1 cellular context compared by ENCODE assay signal in the genomic region with DNA sequence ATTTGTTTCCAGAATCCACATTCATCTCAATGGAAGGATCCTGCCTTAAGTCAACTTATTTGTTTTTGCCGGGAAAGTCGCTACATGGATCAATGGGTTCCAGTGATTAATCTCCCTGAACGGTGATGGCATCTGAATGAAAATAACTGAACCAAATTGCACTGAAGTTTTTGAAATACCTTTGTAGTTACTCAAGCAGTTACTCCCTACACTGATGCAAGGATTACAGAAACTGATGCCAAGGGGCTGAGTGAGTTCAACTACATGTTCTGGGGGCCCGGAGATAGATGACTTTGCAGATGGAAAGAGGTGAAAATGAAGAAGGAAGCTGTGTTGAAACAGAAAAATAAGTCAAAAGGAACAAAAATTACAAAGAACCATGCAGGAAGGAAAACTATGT.
TF ChIP-seq lines count a peak whose summit lies in the region.

No MANE protein-coding gene starts in this region.

TF ChIP-seq in K562, 482 proteins besides CTCF, POLR2A, EP300 and RAD21 (continued from another document and continues in another):
- TF ChIP-seq RAD51 (IDR thresholded peaks at IDR 0.05; ENCODE audit: borderline replicate concordance, low read depth) (no peak), JUND (IDR thresholded peaks at IDR 0.05; ENCODE audit: borderline replicate concordance, low read depth, low read length) (peak; percentile 59; the same call in 1 of the 2 replicates), JUND (tag; IDR thresholded peaks at IDR 0.05; ENCODE audit: borderline replicate concordance, low read depth, low read length) (no peak), ZNF165 (CRISPR knock-in tag; IDR thresholded peaks at IDR 0.05; ENCODE audit: borderline replicate concordance) (no peak), CEBPG (CRISPR knock-in tag; IDR thresholded peaks at IDR 0.05) (peak; percentile 68), CEBPG (tag; conservative IDR thresholded peaks at IDR 0.05 in 1 of 2, IDR thresholded peaks at IDR 0.05 in 1 of 2) (no peak), TCF3 (CRISPR knock-in tag; IDR thresholded peaks at IDR 0.05) (peak; percentile 32; the same call in 1 of the 2 replicates), HDAC1 (IDR thresholded peaks at IDR 0.05) (peak in 1 of 2 experiments; percentile 49; a peak in 1 of 4 replicates), MAFG (tag; conservative IDR thresholded peaks at IDR 0.05) (0 out of 2 replicates have a peak, but pooled peaks have one; percentile 27), BRD9 (IDR thresholded peaks at IDR 0.05; ENCODE audit: low read depth, partially characterized antibody) (peak; percentile 29), DPF2 (IDR thresholded peaks at IDR 0.05) (peak; percentile 35), KAT7 (CRISPR knock-in tag; IDR thresholded peaks at IDR 0.05; ENCODE audit: borderline replicate concordance) (no peak), POLR2G (IDR thresholded peaks at IDR 0.05; ENCODE audit: low read depth, low read length) (peak; percentile 15; the same call in 1 of the 2 replicates), CBFA2T3 (IDR thresholded peaks at IDR 0.05) (peak; percentile 58), NCOR1 (IDR thresholded peaks at IDR 0.05) (peak; percentile 45; the same call in 1 of the 2 replicates), SMARCE1 (IDR thresholded peaks at IDR 0.05) (peak; percentile 49; the same call in 1 of the 2 replicates), ARID2 (IDR thresholded peaks at IDR 0.05) (0 out of 2 replicates have a peak, but pooled peaks have one; percentile 8), CBFA2T2 (conservative IDR thresholded peaks at IDR 0.05) (peak; percentile 2; the same call in 1 of the 2 replicates), ZNF124 (CRISPR knock-in tag; IDR thresholded peaks at IDR 0.05) (no peak), C11orf30 (IDR thresholded peaks at IDR 0.05; ENCODE audit: low read depth) (peak; percentile 61), ARHGAP35 (IDR thresholded peaks at IDR 0.05; ENCODE audit: partially characterized antibody) (no peak), THRAP3 (IDR thresholded peaks at IDR 0.05; ENCODE audit: borderline replicate concordance) (peak; percentile 67; the same call in 1 of the 2 replicates), NFE2 (IDR thresholded peaks at IDR 0.05; ENCODE audit: low read depth) (peak; percentile 56), SMARCA4 (IDR thresholded peaks at IDR 0.05) (peak; percentile 62), ZFX (CRISPR knock-in tag; IDR thresholded peaks at IDR 0.05) (no peak), PHB2 (IDR thresholded peaks at IDR 0.05; ENCODE audit: low read depth) (no peak), ZNF146 (CRISPR knock-in tag; IDR thresholded peaks at IDR 0.05; ENCODE audit: unreplicated experiment) (no peak), ATF7 (IDR thresholded peaks at IDR 0.05) (no peak), MEIS2 (IDR thresholded peaks at IDR 0.05; ENCODE audit: partially characterized antibody) (peak; percentile 11), NFIC (IDR thresholded peaks at IDR 0.05) (0 out of 2 replicates have a peak, but pooled peaks have one; percentile 16), SRSF7 (optimal IDR thresholded peaks at IDR 0.05; ENCODE audit: low read depth, low read length) (no peak)
- TF ChIP-seq, protein P1, sequence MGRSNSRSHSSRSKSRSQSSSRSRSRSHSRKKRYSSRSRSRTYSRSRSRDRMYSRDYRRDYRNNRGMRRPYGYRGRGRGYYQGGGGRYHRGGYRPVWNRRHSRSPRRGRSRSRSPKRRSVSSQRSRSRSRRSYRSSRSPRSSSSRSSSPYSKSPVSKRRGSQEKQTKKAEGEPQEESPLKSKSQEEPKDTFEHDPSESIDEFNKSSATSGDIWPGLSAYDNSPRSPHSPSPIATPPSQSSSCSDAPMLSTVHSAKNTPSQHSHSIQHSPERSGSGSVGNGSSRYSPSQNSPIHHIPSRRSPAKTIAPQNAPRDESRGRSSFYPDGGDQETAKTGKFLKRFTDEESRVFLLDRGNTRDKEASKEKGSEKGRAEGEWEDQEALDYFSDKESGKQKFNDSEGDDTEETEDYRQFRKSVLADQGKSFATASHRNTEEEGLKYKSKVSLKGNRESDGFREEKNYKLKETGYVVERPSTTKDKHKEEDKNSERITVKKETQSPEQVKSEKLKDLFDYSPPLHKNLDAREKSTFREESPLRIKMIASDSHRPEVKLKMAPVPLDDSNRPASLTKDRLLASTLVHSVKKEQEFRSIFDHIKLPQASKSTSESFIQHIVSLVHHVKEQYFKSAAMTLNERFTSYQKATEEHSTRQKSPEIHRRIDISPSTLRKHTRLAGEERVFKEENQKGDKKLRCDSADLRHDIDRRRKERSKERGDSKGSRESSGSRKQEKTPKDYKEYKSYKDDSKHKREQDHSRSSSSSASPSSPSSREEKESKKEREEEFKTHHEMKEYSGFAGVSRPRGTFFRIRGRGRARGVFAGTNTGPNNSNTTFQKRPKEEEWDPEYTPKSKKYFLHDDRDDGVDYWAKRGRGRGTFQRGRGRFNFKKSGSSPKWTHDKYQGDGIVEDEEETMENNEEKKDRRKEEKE (IDR thresholded peaks at IDR 0.05; ENCODE audit: borderline replicate concordance in 1 of 2, control insufficient read depth in 1 of 2, low read depth in 2 of 2, low read length in 1 of 2) = no peak
- TF ChIP-seq, protein P2, sequence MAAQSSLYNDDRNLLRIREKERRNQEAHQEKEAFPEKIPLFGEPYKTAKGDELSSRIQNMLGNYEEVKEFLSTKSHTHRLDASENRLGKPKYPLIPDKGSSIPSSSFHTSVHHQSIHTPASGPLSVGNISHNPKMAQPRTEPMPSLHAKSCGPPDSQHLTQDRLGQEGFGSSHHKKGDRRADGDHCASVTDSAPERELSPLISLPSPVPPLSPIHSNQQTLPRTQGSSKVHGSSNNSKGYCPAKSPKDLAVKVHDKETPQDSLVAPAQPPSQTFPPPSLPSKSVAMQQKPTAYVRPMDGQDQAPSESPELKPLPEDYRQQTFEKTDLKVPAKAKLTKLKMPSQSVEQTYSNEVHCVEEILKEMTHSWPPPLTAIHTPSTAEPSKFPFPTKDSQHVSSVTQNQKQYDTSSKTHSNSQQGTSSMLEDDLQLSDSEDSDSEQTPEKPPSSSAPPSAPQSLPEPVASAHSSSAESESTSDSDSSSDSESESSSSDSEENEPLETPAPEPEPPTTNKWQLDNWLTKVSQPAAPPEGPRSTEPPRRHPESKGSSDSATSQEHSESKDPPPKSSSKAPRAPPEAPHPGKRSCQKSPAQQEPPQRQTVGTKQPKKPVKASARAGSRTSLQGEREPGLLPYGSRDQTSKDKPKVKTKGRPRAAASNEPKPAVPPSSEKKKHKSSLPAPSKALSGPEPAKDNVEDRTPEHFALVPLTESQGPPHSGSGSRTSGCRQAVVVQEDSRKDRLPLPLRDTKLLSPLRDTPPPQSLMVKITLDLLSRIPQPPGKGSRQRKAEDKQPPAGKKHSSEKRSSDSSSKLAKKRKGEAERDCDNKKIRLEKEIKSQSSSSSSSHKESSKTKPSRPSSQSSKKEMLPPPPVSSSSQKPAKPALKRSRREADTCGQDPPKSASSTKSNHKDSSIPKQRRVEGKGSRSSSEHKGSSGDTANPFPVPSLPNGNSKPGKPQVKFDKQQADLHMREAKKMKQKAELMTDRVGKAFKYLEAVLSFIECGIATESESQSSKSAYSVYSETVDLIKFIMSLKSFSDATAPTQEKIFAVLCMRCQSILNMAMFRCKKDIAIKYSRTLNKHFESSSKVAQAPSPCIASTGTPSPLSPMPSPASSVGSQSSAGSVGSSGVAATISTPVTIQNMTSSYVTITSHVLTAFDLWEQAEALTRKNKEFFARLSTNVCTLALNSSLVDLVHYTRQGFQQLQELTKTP (IDR thresholded peaks at IDR 0.05; ENCODE audit: low read depth in 1 of 2, partially characterized antibody in 2 of 2) = peak in 1 of 2 experiments; percentile 28
- TF ChIP-seq, protein P3, sequence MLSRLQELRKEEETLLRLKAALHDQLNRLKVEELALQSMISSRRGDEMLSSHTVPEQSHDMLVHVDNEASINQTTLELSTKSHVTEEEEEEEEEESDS (CRISPR knock-in tag; IDR thresholded peaks at IDR 0.05) = no peak
- TF ChIP-seq, protein P4, sequence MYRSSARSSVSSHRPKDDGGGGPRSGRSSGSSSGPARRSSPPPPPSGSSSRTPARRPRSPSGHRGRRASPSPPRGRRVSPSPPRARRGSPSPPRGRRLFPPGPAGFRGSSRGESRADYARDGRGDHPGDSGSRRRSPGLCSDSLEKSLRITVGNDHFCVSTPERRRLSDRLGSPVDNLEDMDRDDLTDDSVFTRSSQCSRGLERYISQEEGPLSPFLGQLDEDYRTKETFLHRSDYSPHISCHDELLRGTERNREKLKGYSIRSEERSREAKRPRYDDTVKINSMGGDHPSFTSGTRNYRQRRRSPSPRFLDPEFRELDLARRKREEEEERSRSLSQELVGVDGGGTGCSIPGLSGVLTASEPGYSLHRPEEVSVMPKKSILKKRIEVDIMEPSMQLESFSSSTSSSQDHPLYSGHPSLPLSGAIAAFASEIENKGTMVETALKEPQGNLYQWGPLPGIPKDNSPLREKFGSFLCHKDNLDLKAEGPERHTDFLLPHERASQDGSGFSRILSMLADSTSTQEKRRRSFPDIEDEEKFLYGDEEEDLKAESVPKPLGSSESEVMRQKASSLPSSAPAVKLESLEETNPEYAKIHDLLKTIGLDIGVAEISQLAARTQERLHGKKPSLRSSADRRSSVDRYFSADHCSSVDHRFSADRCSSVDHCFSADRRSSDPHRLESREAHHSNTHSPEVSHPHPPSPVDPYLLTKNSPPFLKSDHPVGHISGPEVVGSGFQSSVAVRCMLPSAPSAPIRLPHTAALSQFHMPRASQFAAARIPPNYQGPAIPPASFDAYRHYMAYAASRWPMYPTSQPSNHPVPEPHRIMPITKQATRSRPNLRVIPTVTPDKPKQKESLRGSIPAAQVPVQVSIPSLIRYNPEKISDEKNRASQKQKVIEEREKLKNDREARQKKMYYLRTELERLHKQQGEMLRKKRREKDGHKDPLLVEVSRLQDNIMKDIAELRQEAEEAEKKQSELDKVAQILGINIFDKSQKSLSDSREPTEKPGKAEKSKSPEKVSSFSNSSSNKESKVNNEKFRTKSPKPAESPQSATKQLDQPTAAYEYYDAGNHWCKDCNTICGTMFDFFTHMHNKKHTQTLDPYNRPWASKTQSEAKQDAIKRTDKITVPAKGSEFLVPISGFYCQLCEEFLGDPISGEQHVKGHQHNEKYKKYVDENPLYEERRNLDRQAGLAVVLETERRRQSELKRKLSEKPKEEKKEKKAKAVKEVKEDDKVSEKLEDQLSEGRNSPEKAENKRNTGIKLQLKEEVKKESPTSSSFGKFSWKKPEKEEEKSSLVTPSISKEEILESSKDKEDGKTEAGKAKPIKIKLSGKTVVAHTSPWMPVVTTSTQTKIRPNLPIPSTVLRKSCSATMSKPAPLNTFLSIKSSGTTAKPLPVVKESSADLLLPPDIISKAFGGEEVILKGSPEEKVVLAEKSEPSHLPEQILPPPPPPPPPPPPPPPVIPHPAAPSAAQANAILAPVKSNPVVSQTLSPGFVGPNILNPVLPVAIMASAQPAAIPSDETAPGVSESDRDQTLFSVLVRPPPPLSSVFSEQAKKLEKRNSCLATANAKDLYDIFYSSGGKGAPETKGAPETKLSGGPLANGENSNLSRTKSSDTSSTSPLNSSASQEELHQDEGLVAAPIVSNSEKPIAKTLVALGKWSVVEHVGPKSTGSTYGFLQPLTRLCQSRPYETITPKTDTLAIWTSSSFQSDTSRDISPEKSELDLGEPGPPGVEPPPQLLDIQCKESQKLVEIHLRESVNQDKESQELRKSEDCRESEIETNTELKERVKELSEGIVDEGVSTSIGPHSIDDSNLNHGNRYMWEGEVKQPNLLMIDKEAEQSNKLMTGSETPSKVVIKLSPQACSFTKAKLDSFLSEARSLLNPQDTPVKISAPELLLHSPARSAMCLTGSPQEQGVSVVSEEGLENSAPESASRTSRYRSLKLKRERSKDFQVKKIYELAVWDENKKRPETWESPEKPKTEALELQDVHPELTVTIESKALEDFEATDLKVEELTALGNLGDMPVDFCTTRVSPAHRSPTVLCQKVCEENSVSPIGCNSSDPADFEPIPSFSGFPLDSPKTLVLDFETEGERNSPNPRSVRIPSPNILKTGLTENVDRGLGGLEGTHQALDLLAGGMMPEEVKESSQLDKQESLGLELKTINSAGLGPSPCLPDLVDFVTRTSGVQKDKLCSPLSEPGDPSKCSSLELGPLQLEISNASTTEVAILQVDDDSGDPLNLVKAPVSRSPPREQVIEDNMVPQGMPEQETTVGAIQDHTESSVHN (IDR thresholded peaks at IDR 0.05; ENCODE audit: borderline replicate concordance in 1 of 2, low read depth in 1 of 2) = peak in 1 of 2 experiments; percentile 53; a peak in 1 of 4 replicates
- TF ChIP-seq, protein P5, sequence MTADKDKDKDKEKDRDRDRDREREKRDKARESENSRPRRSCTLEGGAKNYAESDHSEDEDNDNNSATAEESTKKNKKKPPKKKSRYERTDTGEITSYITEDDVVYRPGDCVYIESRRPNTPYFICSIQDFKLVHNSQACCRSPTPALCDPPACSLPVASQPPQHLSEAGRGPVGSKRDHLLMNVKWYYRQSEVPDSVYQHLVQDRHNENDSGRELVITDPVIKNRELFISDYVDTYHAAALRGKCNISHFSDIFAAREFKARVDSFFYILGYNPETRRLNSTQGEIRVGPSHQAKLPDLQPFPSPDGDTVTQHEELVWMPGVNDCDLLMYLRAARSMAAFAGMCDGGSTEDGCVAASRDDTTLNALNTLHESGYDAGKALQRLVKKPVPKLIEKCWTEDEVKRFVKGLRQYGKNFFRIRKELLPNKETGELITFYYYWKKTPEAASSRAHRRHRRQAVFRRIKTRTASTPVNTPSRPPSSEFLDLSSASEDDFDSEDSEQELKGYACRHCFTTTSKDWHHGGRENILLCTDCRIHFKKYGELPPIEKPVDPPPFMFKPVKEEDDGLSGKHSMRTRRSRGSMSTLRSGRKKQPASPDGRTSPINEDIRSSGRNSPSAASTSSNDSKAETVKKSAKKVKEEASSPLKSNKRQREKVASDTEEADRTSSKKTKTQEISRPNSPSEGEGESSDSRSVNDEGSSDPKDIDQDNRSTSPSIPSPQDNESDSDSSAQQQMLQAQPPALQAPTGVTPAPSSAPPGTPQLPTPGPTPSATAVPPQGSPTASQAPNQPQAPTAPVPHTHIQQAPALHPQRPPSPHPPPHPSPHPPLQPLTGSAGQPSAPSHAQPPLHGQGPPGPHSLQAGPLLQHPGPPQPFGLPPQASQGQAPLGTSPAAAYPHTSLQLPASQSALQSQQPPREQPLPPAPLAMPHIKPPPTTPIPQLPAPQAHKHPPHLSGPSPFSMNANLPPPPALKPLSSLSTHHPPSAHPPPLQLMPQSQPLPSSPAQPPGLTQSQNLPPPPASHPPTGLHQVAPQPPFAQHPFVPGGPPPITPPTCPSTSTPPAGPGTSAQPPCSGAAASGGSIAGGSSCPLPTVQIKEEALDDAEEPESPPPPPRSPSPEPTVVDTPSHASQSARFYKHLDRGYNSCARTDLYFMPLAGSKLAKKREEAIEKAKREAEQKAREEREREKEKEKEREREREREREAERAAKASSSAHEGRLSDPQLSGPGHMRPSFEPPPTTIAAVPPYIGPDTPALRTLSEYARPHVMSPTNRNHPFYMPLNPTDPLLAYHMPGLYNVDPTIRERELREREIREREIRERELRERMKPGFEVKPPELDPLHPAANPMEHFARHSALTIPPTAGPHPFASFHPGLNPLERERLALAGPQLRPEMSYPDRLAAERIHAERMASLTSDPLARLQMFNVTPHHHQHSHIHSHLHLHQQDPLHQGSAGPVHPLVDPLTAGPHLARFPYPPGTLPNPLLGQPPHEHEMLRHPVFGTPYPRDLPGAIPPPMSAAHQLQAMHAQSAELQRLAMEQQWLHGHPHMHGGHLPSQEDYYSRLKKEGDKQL (CRISPR knock-in tag; IDR thresholded peaks at IDR 0.05; ENCODE audit: borderline replicate concordance) = no peak
